1 cellular context compared by ENCODE assay signal in the genomic region with DNA sequence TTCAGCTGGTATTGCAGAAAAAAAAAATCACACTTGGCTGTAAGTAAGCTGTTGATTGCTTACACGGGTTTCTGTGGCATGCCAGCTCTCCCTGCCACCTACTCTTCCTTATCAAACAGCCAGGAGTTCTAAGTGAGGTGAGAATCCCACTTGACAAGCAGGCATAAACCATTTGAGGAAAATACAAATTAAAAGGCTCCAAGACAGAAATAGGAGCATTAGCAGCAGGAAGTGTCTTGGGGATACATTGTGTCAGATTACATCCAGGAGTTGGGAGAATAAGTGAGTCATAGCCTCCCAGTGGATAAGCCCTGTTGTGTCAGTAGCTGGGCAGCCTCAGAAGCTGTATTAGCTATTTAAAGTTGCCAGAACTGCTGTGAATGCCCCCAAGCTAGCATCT.
A peak's percentile ranks its signal among the peaks of the same experiment; 100 is the strongest.
TF ChIP-seq lines count a peak whose summit lies in the region.

No MANE protein-coding gene starts in this region.

TF ChIP-seq in H1, 55 proteins besides CTCF, POLR2A, EP300 and RAD21:
- TF ChIP-seq JUND (IDR thresholded peaks at IDR 0.05; ENCODE audit: low read length) (peak; percentile 80), KDM4A (IDR thresholded peaks at IDR 0.05; ENCODE audit: low read depth, low read length, severe bottlenecking) (no peak)
TF ChIP-seq in H1: peak in this region for 1.
